Comparison of ENCODE assay signal across 8 cellular contexts in genomic region chr14:73712540-73713141, GRCh38. TPM values are rescaled to one million over a fixed set of nuclear protein-coding genes. Genes with fewer than 3 reads are reported as not detected.
DNase-seq lines count a peak whose midpoint lies in the region; ATAC-seq and TF ChIP-seq lines count a peak whose summit lies in the region.

No MANE protein-coding gene starts in this region.

- no peaks in the 10 kb centered on the region for H4K20me1 ChIP-seq in KMS-11 (ENCODE audit: insufficient read depth)

- 0 out of 2 replicates have a peak overlapping the region, but pooled peaks have one; percentile 14 for H2AFZ ChIP-seq in KMS-11 (ENCODE audit: low read depth)

- ATAC-seq in T-cell (replicated peaks in 1 of 4) (peak in 3 of 4 experiments; percentile 7 to 15 (median 8)), upper lobe of right lung (peak; percentile 8), HG03175 (IDR thresholded peaks at IDR 0.05; ENCODE audit: unreplicated experiment) (no peak), GM18502 (IDR thresholded peaks at IDR 0.05; ENCODE audit: poor library complexity, unreplicated experiment) (no peak)

- no peaks in the 10 kb centered on the region for H3K36me3 ChIP-seq in KMS-11 (ENCODE audit: insufficient read depth)
- peaks cover 26% of the 10 kb centered on the region for H3K36me3 ChIP-seq in upper lobe of right lung

- H3K9me3 ChIP-seq in upper lobe of right lung = no peaks in the 10 kb centered on the region

- peaks cover 8% of the 10 kb centered on the region for H3K36me3 Mint-ChIP-seq in T-cell

- no peaks in the 10 kb centered on the region for H3K27me3 Mint-ChIP-seq in T-cell

- H3K27ac ChIP-seq in KMS-11 (peak overlapping the region; percentile 76; the same call in 1 of the 2 replicates), dorsolateral prefrontal cortex (peak overlapping the region; percentile 82 to 100 (median 97)), upper lobe of right lung (peak overlapping the region; percentile 43)

- peak overlapping the region; percentile 85 to 92 for H3K27ac Mint-ChIP-seq in T-cell

- peaks cover 16% of the 10 kb centered on the region for H3K79me2 ChIP-seq in KMS-11 (ENCODE audit: insufficient read depth, low read depth)

- no peak for TF ChIP-seq CTCF in KMS-11 (conservative IDR thresholded peaks at IDR 0.05; ENCODE audit: low read depth, low read length)
- TF ChIP-seq CTCF in dorsolateral prefrontal cortex (IDR thresholded peaks at IDR 0.05 in 54 of 56, conservative IDR thresholded peaks at IDR 0.05 in 2 of 56; ENCODE audit: low read depth in 1 of 56, partially characterized antibody in 56 of 56) = no peak
- TF ChIP-seq CTCF in upper lobe of right lung (IDR thresholded peaks at IDR 0.05) = no peak

- peaks cover 24 to 40% (median 26%) of the 10 kb centered on the region in 3 donors for H3K4me1 Mint-ChIP-seq in T-cell

- H3K4me2 ChIP-seq in KMS-11 = peak overlapping the region; percentile 78

- H3K27me3 ChIP-seq in KMS-11 (ENCODE audit: insufficient read depth, low read depth) (no peaks in the 10 kb centered on the region), dorsolateral prefrontal cortex (no peaks in the 10 kb centered on the region), upper lobe of right lung (no peaks in the 10 kb centered on the region)

- peaks cover 14% of the 10 kb centered on the region for H3K4me1 ChIP-seq in KMS-11 (ENCODE audit: low read depth, poor library complexity, severe bottlenecking)
- H3K4me1 ChIP-seq in upper lobe of right lung = peaks cover 24% of the 10 kb centered on the region

- intact Hi-C loops in dorsolateral prefrontal cortex (cut with DNase I) = loop anchor here (5.0 to 10.0 kb wide), 6 partner anchors 65 to 305 kb away; partner anchors contain the start of genes BBOF1 (in 1 of the 2), COQ6 (in 1 of the 2), DNAL1 (in 1 of the 2) and ENTPD5 (in 1 of the 2)
- intact Hi-C loops in upper lobe of right lung (cut with DNase I) = no loop called here

- DNase-seq in T-cell (peak in 4 of 34 experiments; percentile 13 to 22 (median 16)), dorsolateral prefrontal cortex (peak in 1 of 10 donors; percentile 37), myocyte (ENCODE audit: low read depth) (peak; percentile 82), upper lobe of right lung (no peak)

- CTCF ChIA-PET in T-cell (lab: Charles Lee) = interaction anchor here (0.6 to 2.3 kb wide), 7 partner anchors 11 to 144 kb away, joined by 3 to 7 read pairs (median 4); no protein-coding TSS in a partner anchor

- H3K9me3 Mint-ChIP-seq in T-cell = no peaks in the 10 kb centered on the region

- POLR2A ChIA-PET in T-cell (lab: Charles Lee) = interaction anchor here (0.6 to 0.9 kb wide), 2 partner anchors 31 to 237 kb away, joined by 4 to 7 read pairs; partner anchors contain the start of genes COQ6 (in 1 of the 2) and FAM161B (in 1 of the 2)

- H3K9ac ChIP-seq in KMS-11 = peak overlapping the region; percentile 88

- H3K4me3 Mint-ChIP-seq in T-cell = peak overlapping the region; percentile 94 to 99 (median 99)

- H3K4me3 ChIP-seq in GM08714 (ENCODE audit: low read length) = peak overlapping the region; percentile 69
- H3K4me3 ChIP-seq in KMS-11 (IDR thresholded peaks at IDR 0.05; ENCODE audit: insufficient read depth, low read depth, low read length) = no peak overlapping the region
- peak overlapping the region; percentile 66 to 97 (median 88) for H3K4me3 ChIP-seq in dorsolateral prefrontal cortex
- H3K4me3 ChIP-seq in upper lobe of right lung = peak overlapping the region; percentile 89

RNA-seq across cellular contexts. Expression of gene PNMA1, which starts 1.5 kb away (rescaled TPM):
- total RNA-seq in T-cell (10 to 100 TPM; 36.2 to 57.9 (median 53.4) TPM), dorsolateral prefrontal cortex (100 to 1,000 TPM in 119 of 120 experiments, 10 to 100 TPM in 1; 87.5 to 250 (median 176) TPM), myocyte (26.4 and 29.0 TPM in 2 replicates), upper lobe of right lung (22.0 TPM)
- polyA plus RNA-seq in myocyte (2012) = 144 TPM

Comparison
In these comparisons a context has a peak if more than half of its experiments do, and no peak if none do; other contexts are left out.
1. H3K27ac ChIP-seq: peak in every context shown above with its lines; median percentile 97 in dorsolateral prefrontal cortex; 76 in KMS-11; 43 in upper lobe of right lung.
2. ATAC-seq: peak in T-cell (3 of 4) and upper lobe of right lung (single experiment); none in HG03175 (single experiment) and GM18502 (single experiment).